In the genomic region with DNA sequence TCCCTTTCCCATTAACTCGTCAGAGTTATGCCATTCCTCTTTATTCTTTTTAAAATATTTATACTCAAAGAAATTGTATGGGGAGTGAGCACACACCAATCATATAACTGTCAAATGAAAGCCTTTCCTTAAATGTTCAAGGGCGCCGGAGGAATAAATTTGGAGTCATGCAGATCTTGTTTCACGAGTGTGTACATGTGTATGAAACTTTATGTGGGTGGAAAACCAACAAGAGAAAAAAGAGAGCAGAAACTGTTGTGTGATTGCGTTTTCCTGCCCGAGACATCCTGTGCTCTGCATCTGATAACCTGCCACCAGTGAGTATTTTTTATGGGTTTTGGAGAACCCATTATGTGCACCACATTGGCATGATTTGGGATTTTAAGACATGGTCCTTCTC, we compare ENCODE assay signal across 1 cellular context.
TF ChIP-seq lines count a peak whose summit lies in the region.

No MANE protein-coding gene starts in this region.

TF ChIP-seq in K562, 482 proteins besides CTCF, POLR2A, EP300 and RAD21 (continued from another document):
- TF ChIP-seq, protein P1, sequence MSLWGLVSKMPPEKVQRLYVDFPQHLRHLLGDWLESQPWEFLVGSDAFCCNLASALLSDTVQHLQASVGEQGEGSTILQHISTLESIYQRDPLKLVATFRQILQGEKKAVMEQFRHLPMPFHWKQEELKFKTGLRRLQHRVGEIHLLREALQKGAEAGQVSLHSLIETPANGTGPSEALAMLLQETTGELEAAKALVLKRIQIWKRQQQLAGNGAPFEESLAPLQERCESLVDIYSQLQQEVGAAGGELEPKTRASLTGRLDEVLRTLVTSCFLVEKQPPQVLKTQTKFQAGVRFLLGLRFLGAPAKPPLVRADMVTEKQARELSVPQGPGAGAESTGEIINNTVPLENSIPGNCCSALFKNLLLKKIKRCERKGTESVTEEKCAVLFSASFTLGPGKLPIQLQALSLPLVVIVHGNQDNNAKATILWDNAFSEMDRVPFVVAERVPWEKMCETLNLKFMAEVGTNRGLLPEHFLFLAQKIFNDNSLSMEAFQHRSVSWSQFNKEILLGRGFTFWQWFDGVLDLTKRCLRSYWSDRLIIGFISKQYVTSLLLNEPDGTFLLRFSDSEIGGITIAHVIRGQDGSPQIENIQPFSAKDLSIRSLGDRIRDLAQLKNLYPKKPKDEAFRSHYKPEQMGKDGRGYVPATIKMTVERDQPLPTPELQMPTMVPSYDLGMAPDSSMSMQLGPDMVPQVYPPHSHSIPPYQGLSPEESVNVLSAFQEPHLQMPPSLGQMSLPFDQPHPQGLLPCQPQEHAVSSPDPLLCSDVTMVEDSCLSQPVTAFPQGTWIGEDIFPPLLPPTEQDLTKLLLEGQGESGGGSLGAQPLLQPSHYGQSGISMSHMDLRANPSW (CRISPR knock-in tag; IDR thresholded peaks at IDR 0.05): no peak
- TF ChIP-seq, protein P2, sequence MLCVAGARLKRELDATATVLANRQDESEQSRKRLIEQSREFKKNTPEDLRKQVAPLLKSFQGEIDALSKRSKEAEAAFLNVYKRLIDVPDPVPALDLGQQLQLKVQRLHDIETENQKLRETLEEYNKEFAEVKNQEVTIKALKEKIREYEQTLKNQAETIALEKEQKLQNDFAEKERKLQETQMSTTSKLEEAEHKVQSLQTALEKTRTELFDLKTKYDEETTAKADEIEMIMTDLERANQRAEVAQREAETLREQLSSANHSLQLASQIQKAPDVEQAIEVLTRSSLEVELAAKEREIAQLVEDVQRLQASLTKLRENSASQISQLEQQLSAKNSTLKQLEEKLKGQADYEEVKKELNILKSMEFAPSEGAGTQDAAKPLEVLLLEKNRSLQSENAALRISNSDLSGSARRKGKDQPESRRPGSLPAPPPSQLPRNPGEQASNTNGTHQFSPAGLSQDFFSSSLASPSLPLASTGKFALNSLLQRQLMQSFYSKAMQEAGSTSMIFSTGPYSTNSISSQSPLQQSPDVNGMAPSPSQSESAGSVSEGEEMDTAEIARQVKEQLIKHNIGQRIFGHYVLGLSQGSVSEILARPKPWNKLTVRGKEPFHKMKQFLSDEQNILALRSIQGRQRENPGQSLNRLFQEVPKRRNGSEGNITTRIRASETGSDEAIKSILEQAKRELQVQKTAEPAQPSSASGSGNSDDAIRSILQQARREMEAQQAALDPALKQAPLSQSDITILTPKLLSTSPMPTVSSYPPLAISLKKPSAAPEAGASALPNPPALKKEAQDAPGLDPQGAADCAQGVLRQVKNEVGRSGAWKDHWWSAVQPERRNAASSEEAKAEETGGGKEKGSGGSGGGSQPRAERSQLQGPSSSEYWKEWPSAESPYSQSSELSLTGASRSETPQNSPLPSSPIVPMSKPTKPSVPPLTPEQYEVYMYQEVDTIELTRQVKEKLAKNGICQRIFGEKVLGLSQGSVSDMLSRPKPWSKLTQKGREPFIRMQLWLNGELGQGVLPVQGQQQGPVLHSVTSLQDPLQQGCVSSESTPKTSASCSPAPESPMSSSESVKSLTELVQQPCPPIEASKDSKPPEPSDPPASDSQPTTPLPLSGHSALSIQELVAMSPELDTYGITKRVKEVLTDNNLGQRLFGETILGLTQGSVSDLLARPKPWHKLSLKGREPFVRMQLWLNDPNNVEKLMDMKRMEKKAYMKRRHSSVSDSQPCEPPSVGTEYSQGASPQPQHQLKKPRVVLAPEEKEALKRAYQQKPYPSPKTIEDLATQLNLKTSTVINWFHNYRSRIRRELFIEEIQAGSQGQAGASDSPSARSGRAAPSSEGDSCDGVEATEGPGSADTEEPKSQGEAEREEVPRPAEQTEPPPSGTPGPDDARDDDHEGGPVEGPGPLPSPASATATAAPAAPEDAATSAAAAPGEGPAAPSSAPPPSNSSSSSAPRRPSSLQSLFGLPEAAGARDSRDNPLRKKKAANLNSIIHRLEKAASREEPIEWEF (CRISPR knock-in tag; IDR thresholded peaks at IDR 0.05): no peak
- TF ChIP-seq, protein P3, sequence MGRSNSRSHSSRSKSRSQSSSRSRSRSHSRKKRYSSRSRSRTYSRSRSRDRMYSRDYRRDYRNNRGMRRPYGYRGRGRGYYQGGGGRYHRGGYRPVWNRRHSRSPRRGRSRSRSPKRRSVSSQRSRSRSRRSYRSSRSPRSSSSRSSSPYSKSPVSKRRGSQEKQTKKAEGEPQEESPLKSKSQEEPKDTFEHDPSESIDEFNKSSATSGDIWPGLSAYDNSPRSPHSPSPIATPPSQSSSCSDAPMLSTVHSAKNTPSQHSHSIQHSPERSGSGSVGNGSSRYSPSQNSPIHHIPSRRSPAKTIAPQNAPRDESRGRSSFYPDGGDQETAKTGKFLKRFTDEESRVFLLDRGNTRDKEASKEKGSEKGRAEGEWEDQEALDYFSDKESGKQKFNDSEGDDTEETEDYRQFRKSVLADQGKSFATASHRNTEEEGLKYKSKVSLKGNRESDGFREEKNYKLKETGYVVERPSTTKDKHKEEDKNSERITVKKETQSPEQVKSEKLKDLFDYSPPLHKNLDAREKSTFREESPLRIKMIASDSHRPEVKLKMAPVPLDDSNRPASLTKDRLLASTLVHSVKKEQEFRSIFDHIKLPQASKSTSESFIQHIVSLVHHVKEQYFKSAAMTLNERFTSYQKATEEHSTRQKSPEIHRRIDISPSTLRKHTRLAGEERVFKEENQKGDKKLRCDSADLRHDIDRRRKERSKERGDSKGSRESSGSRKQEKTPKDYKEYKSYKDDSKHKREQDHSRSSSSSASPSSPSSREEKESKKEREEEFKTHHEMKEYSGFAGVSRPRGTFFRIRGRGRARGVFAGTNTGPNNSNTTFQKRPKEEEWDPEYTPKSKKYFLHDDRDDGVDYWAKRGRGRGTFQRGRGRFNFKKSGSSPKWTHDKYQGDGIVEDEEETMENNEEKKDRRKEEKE (IDR thresholded peaks at IDR 0.05; ENCODE audit: borderline replicate concordance in 1 of 2, control insufficient read depth in 1 of 2, low read depth in 2 of 2, low read length in 1 of 2): no peak
- TF ChIP-seq SLC30A9 (CRISPR knock-in tag; IDR thresholded peaks at IDR 0.05) (no peak), SPI1 (IDR thresholded peaks at IDR 0.05; ENCODE audit: borderline replicate concordance, low read depth, low read length) (no peak), ZNF224 (CRISPR knock-in tag; IDR thresholded peaks at IDR 0.05) (no peak), C11orf30 (IDR thresholded peaks at IDR 0.05; ENCODE audit: low read depth) (no peak), ZBTB17 (CRISPR knock-in tag; IDR thresholded peaks at IDR 0.05) (no peak), PTBP1 (IDR thresholded peaks at IDR 0.05; ENCODE audit: low read depth, low read length) (no peak), CHD7 (IDR thresholded peaks at IDR 0.05; ENCODE audit: low read depth, low read length) (no peak), ZBTB1 (CRISPR knock-in tag; IDR thresholded peaks at IDR 0.05; ENCODE audit: borderline replicate concordance, low read depth) (no peak), CEBPZ (IDR thresholded peaks at IDR 0.05; ENCODE audit: borderline replicate concordance, low read depth, low read length) (no peak), NFATC3 (IDR thresholded peaks at IDR 0.05) (no peak), ARNT (IDR thresholded peaks at IDR 0.05) (no peak), NR3C1 (CRISPR knock-in tag; IDR thresholded peaks at IDR 0.05) (no peak), ZKSCAN3 (CRISPR knock-in tag; IDR thresholded peaks at IDR 0.05) (no peak)
